Comparison of ENCODE assay signal across 21 cellular contexts in the genomic region with DNA sequence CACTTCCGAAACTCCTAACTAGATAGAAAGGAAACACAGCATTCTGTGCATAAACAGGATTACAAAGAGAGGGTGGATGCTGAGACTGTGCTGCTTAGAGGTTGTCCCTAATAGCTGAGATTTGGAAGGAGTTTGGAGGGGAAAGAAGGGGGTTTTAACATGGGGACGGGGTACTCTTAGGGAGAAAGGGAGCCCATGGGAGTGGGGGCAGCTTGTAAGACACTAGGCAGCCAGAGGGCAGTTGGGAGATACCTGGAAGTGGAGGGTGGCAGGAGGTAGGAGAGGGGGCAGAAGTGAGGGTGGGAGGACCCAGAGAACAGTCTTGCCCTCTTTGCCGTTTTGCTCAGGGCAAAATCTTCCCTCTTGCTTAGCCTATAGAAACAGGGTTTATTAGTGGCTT. TPM values are rescaled to one million over a fixed set of nuclear protein-coding genes. Genes with fewer than 3 reads are reported as not detected.
DNase-seq lines count a peak whose midpoint lies in the region; ATAC-seq and TF ChIP-seq lines count a peak whose summit lies in the region.
"Had no signal": no experiment of that assay in that cellular context is flagged by ENCODE, and none has a peak within 500 bp of the region (broad histone marks: within the 10 kb centered on the region; RNA-seq: fewer than 3 reads in every experiment).

No MANE protein-coding gene starts in this region.

- intact Hi-C loops in left ventricle myocardium inferior (cut with micrococcal nuclease): no loop called here
- intact Hi-C loops in Right ventricle myocardium inferior (cut with DNase I): no loop called here
- intact Hi-C loops in sigmoid colon (cut with DNase I): no loop called here
- intact Hi-C loops in aorta (cut with DNase I): no loop called here
- intact Hi-C loops in left lung (cut with DNase I): no loop called here

- H3K27me3 Mint-ChIP-seq in endodermal cell (ENCODE audit: insufficient read depth): no peaks in the 10 kb centered on the region

- TF ChIP-seq POLR2A in sigmoid colon (IDR thresholded peaks at IDR 0.05): no peak

- H3K4me3 ChIP-seq in left ventricle myocardium inferior (no peak overlapping the region), endodermal cell (ENCODE audit: low read length) (no peak overlapping the region), sigmoid colon (no peak overlapping the region), aorta (ENCODE audit: low read length in 2 of 2) (no peak overlapping the region), left lung (no peak overlapping the region)
- H3K4me3 ChIP-seq: PC-9 had no signal

- ATAC-seq in Right ventricle myocardium inferior (no peak), aorta (ENCODE audit: low FRiP score) (no peak), HG03457 (IDR thresholded peaks at IDR 0.05; ENCODE audit: unreplicated experiment) (no peak), left lung (no peak)
- ATAC-seq: CD8-positive, alpha-beta T cell had no signal

- TF ChIP-seq CTCF in left ventricle myocardium inferior (IDR thresholded peaks at IDR 0.05; ENCODE audit: borderline replicate concordance) (no peak), endodermal cell (conservative IDR thresholded peaks at IDR 0.05) (no peak), sigmoid colon (IDR thresholded peaks at IDR 0.05) (no peak), left lung (IDR thresholded peaks at IDR 0.05) (no peak)

- peaks cover 58% of the 10 kb centered on the region for H3K36me3 ChIP-seq in left ventricle myocardium inferior
- H3K36me3 ChIP-seq in endodermal cell (ENCODE audit: control insufficient read depth, insufficient read depth, low read length): peaks cover 53% of the 10 kb centered on the region
- H3K36me3 ChIP-seq in sigmoid colon: peaks cover 11 to 58% (median 19%) of the 10 kb centered on the region in 4 donors
- peaks cover 0 to 5% of the 10 kb centered on the region in 2 donors for H3K36me3 ChIP-seq in aorta (ENCODE audit: control insufficient read depth in 1 of 2, insufficient read depth in 2 of 2, low read length in 1 of 2)
- H3K36me3 ChIP-seq in left lung: peaks cover 0 to 81% of the 10 kb centered on the region in 2 donors

- no peak overlapping the region for H3K4me3 Mint-ChIP-seq in endodermal cell
- H3K4me3 Mint-ChIP-seq: CD8-positive, alpha-beta T cell had no signal

- peak overlapping the region; percentile 9 for H3K27ac Mint-ChIP-seq in endodermal cell
- H3K27ac Mint-ChIP-seq: CD8-positive, alpha-beta T cell had no signal

- H3K4me1 ChIP-seq in left ventricle myocardium inferior (peaks cover 30% of the 10 kb centered on the region), endodermal cell (ENCODE audit: control insufficient read depth, insufficient read depth, low read length) (peaks cover 13% of the 10 kb centered on the region), sigmoid colon (peaks cover 0 to 50% (median 39%) of the 10 kb centered on the region in 4 donors), aorta (ENCODE audit: control insufficient read depth in 1 of 2, insufficient read depth in 2 of 2, low read length in 2 of 2) (no peaks in the 10 kb centered on the region), left lung (no peaks in the 10 kb centered on the region)

- no peak overlapping the region for H3K9ac ChIP-seq in endodermal cell (ENCODE audit: extremely low read depth, low read length, poor library complexity, severe bottlenecking)
- H3K9ac ChIP-seq: KMS-11 had no signal

- H3K4me1 Mint-ChIP-seq in endodermal cell: peaks cover 40% of the 10 kb centered on the region

- no peaks in the 10 kb centered on the region for H3K27me3 ChIP-seq in left ventricle myocardium inferior (ENCODE audit: low read depth)
- H3K27me3 ChIP-seq in endodermal cell (ENCODE audit: control insufficient read depth, insufficient read depth, low read length, poor library complexity, severe bottlenecking): no peaks in the 10 kb centered on the region
- H3K27me3 ChIP-seq in sigmoid colon: no peaks in the 10 kb centered on the region
- no peaks in the 10 kb centered on the region for H3K27me3 ChIP-seq in aorta (ENCODE audit: control insufficient read depth in 1 of 2, insufficient read depth in 2 of 2, low read length in 1 of 2)
- H3K27me3 ChIP-seq in left lung: no peaks in the 10 kb centered on the region

- H3K36me3 Mint-ChIP-seq in endodermal cell (ENCODE audit: low read depth): peaks cover 54% of the 10 kb centered on the region

- TF ChIP-seq EP300 in sigmoid colon (IDR thresholded peaks at IDR 0.05): no peak

- no peaks in the 10 kb centered on the region for H3K9me3 ChIP-seq in left ventricle myocardium inferior (replicated peaks)
- H3K9me3 ChIP-seq in endodermal cell (ENCODE audit: control insufficient read depth, low read length): no peaks in the 10 kb centered on the region
- H3K9me3 ChIP-seq in sigmoid colon: no peaks in the 10 kb centered on the region
- no peaks in the 10 kb centered on the region for H3K9me3 ChIP-seq in aorta (ENCODE audit: control insufficient read depth, low read length)
- H3K9me3 ChIP-seq in left lung: no peaks in the 10 kb centered on the region

- H3K27ac ChIP-seq in left ventricle myocardium inferior (replicated peaks): peak overlapping the region; percentile 10
- H3K27ac ChIP-seq in endodermal cell (ENCODE audit: low read depth, low read length): no peak overlapping the region
- H3K27ac ChIP-seq in sigmoid colon: peak overlapping the region in 3 of 4 donors; percentile 7 to 47 (median 43)
- peak overlapping the region; percentile 54 to 73 for H3K27ac ChIP-seq in aorta (ENCODE audit: low read depth in 1 of 2, low read length in 2 of 2)
- H3K27ac ChIP-seq in left lung: no peak overlapping the region
- H3K27ac ChIP-seq: KMS-11, PC-9 had no signal

- WGBS in endodermal cell (ENCODE audit: insufficient coverage in 1 of 2, insufficient read length in 1 of 2), 2 experiments: 86 to 100% methylated on average over 1 to 3 of the region's 3 CpGs
- 87 to 91% methylated on average over 3 of the region's 3 CpGs for WGBS in sigmoid colon, 2 donors
- WGBS in aorta, 2 donors: 15 to 27% methylated on average over 3 of the region's 3 CpGs

- DNase-seq in left ventricle myocardium inferior (no peak), Right ventricle myocardium inferior (ENCODE audit: missing footprints) (no peak), endodermal cell (no peak), sigmoid colon (peak; percentile 42), aorta (no peak), left lung (no peak), NCI-H82 treated with DMSO at 0.1 percent for 48 hours (lab: John Stamatoyannopoulos, UW; ENCODE audit: unreplicated experiment) (no peak)
- DNase-seq: CD8-positive, alpha-beta T cell; DND-41; HCEC 1CT; NCI-H1048; NCI-H1436 treated with DMSO at 0.1 percent for 48 hours; NCI-H2081; NCI-H748 treated with DMSO at 0.1 percent for 48 hours; PC-9 had no signal

- no peaks in the 10 kb centered on the region for H3K9me3 Mint-ChIP-seq in endodermal cell
- H3K9me3 Mint-ChIP-seq: CD8-positive, alpha-beta T cell had no signal

RNA-seq across cellular contexts. Expression of a gene that starts 16.4 kb away (rescaled TPM):
- total RNA-seq in left ventricle myocardium inferior (19.2 TPM), Right ventricle myocardium inferior (20.7 TPM), endodermal cell (10 to 100 TPM; 44.4 to 49.9 TPM), sigmoid colon (10 to 100 TPM; 30.4 to 68.5 (median 58.2) TPM), aorta (10 to 100 TPM; 47.1 to 59.3 TPM), left lung (10 to 100 TPM; 30.6 to 34.6 TPM)
- 60.3 TPM for polyA plus RNA-seq in endodermal cell (2013, experiment 1 of 2)
- 61.4 TPM for polyA plus RNA-seq in endodermal cell (2013, experiment 2 of 2)
- polyA plus RNA-seq in sigmoid colon (10 to 100 TPM; 34.2 to 57.1 (median 42.0) TPM), aorta (10 to 100 TPM; 61.1 to 86.8 TPM)

RNA-seq across cellular contexts. Expression of a gene that starts 40.1 kb away (rescaled TPM):
- total RNA-seq in left ventricle myocardium inferior: 4.2 TPM
- 6.0 TPM for total RNA-seq in Right ventricle myocardium inferior
- total RNA-seq in endodermal cell: 100 to 1,000 TPM in 1 of 2 donors, 10 to 100 TPM in 1; 75.6 to 109 TPM
- 48.4 TPM for polyA plus RNA-seq in endodermal cell (2013, experiment 1 of 2)
- polyA plus RNA-seq in endodermal cell (2013, experiment 2 of 2): 41.1 TPM
- 10 to 100 TPM; 28.1 to 52.3 (median 40.0) TPM for total RNA-seq in sigmoid colon
- 10 to 100 TPM; 64.3 to 91.8 (median 79.1) TPM for polyA plus RNA-seq in sigmoid colon
- total RNA-seq in aorta: 10 to 100 TPM; 51.3 to 72.4 TPM
- 10 to 100 TPM; 16.7 to 31.1 TPM for polyA plus RNA-seq in aorta
- total RNA-seq in left lung: 10 to 100 TPM; 37.4 to 53.5 TPM

RNA-seq across cellular contexts. Expression of a gene that starts 44.2 kb away (rescaled TPM):
- total RNA-seq in left ventricle myocardium inferior: 0.93 TPM
- not detected for total RNA-seq in Right ventricle myocardium inferior
- total RNA-seq in endodermal cell: not detected
- 0.78 TPM for polyA plus RNA-seq in endodermal cell (2013, experiment 1 of 2)
- polyA plus RNA-seq in endodermal cell (2013, experiment 2 of 2): not detected
- not detected for total RNA-seq in sigmoid colon
- not detected for polyA plus RNA-seq in sigmoid colon
- total RNA-seq in aorta: not detected
- not detected for polyA plus RNA-seq in aorta
- total RNA-seq in left lung: not detected
- total RNA-seq: A172; CD8-positive, alpha-beta T cell; M059J; NCI-H460; PC-9 had no signal
- polyA plus RNA-seq: BJ had no signal

Comparison
In these comparisons a context has a peak if more than half of its experiments do, and no peak if none do; other contexts are left out.
1. H3K27ac ChIP-seq: peak in left ventricle myocardium inferior (single experiment), sigmoid colon (3 of 4) and aorta (2 of 2); none in endodermal cell (single experiment) and left lung (0 of 2).